8 cellular contexts compared by ENCODE assay signal in genomic region chr19:45528149-45528743, GRCh38. TPM values are rescaled to one million over a fixed set of nuclear protein-coding genes. Genes with fewer than 3 reads are reported as not detected.
DNase-seq lines count a peak whose midpoint lies in the region; ATAC-seq and TF ChIP-seq lines count a peak whose summit lies in the region.

No MANE protein-coding gene starts in this region.

- peaks cover 8 to 22% of the 10 kb centered on the region in 2 donors for H3K4me1 ChIP-seq in duodenal mucosa (ENCODE audit: control insufficient read depth in 1 of 2, insufficient read depth in 2 of 2, low read length in 2 of 2)
- peaks cover 0 to 9% of the 10 kb centered on the region in 2 donors for H3K4me1 ChIP-seq in naive thymus-derived CD4-positive, alpha-beta T cell (ENCODE audit: control insufficient read depth in 2 of 2, insufficient read depth in 2 of 2, low read length in 2 of 2)

- POLR2A ChIA-PET in naive thymus-derived CD4-positive, alpha-beta T cell (lab: Charles Lee): interaction anchor here (1.0 to 1.8 kb wide), 3 partner anchors 9 to 22 kb away, joined by 3 to 4 read pairs (median 4); no protein-coding TSS in a partner anchor

- intact Hi-C loops in Calu3 (cut with micrococcal nuclease; ENCODE audit: unreplicated experiment): no loop called here
- intact Hi-C loops in naive thymus-derived CD4-positive, alpha-beta T cell (cut with micrococcal nuclease): no loop called here
- intact Hi-C loops in activated CD4-positive, alpha-beta T cell treated with anti-CD3 and anti-CD28 coated beads, Interleukin-2, amount 10 ng/mL, durations not matched to agents 24 days and 14 days (cut with micrococcal nuclease): no loop called here

- peaks cover 10 to 23% of the 10 kb centered on the region in 2 donors for H3K36me3 ChIP-seq in duodenal mucosa (ENCODE audit: control insufficient read depth in 1 of 2, insufficient read depth in 2 of 2, low read length in 2 of 2)
- peaks cover 5 to 33% (median 17%) of the 10 kb centered on the region in 3 experiments for H3K36me3 ChIP-seq in naive thymus-derived CD4-positive, alpha-beta T cell (ENCODE audit: control insufficient read depth in 2 of 3, insufficient read depth in 3 of 3, low read length in 3 of 3)

- peak; percentile 72 for DNase-seq in Calu3
- DNase-seq in NCI-H146 treated with DMSO at 0.1 percent for 48 hours (lab: John Stamatoyannopoulos, UW; ENCODE audit: unreplicated experiment): peak; percentile 63
- no peak for DNase-seq in naive thymus-derived CD4-positive, alpha-beta T cell
- DNase-seq in NCI-H2081 (lab: John Stamatoyannopoulos, UW): no peak
- DNase-seq in activated CD4-positive, alpha-beta T cell treated with anti-CD3 and anti-CD28 coated beads, Interleukin-2, amount 10 ng/mL, durations not matched to agents 24 days and 14 days: no peak
- no peak for DNase-seq in activated CD8-positive, alpha-beta memory T cell treated with anti-CD3 and anti-CD28 coated beads, Interleukin-2, amount 50 U/mL, for 48 hours

- no peak for TF ChIP-seq CTCF in Calu3 (IDR thresholded peaks at IDR 0.05; ENCODE audit: unreplicated experiment)

- CTCF ChIA-PET in Calu3 (lab: Charles Lee): interaction anchor here (0.6 to 1.4 kb wide), 4 partner anchors 49 to 114 kb away, joined by 3 to 19 read pairs (median 4); no protein-coding TSS in a partner anchor
- CTCF ChIA-PET in naive thymus-derived CD4-positive, alpha-beta T cell (lab: Charles Lee): interaction anchor here (0.6 to 2.3 kb wide), 2 partner anchors 9 to 114 kb away, joined by 4 to 9 read pairs; no protein-coding TSS in a partner anchor

- H3K4me1 Mint-ChIP-seq in Calu3 (ENCODE audit: low read depth, unreplicated experiment): peaks cover 21% of the 10 kb centered on the region
- H3K4me1 Mint-ChIP-seq in naive thymus-derived CD4-positive, alpha-beta T cell: peaks cover 17 to 29% (median 18%) of the 10 kb centered on the region in 7 donors
- peaks cover 18% of the 10 kb centered on the region for H3K4me1 Mint-ChIP-seq in activated CD4-positive, alpha-beta T cell treated with anti-CD3 and anti-CD28 coated beads, Interleukin-2, amount 10 ng/mL, durations not matched to agents 24 days and 14 days

- no peaks in the 10 kb centered on the region for H3K27me3 Mint-ChIP-seq in Calu3 (ENCODE audit: unreplicated experiment)
- peaks cover 0 to 4% (median 0%) of the 10 kb centered on the region in 5 donors for H3K27me3 Mint-ChIP-seq in naive thymus-derived CD4-positive, alpha-beta T cell
- H3K27me3 Mint-ChIP-seq in activated CD4-positive, alpha-beta T cell treated with anti-CD3 and anti-CD28 coated beads, Interleukin-2, amount 10 ng/mL, durations not matched to agents 24 days and 14 days: no peaks in the 10 kb centered on the region

- BruUV-seq in Calu3 (replicated peaks; lab: Mats Ljungman, UMichigan): no TSS peak

- peak overlapping the region in 1 of 2 donors; percentile 18 for H3K9ac ChIP-seq in duodenal mucosa (ENCODE audit: low read depth in 1 of 2, low read length in 2 of 2)

- H3K4me3 ChIP-seq in duodenal mucosa (ENCODE audit: low read depth in 1 of 2, low read length in 2 of 2): peak overlapping the region; percentile 53 to 66
- no peak overlapping the region for H3K4me3 ChIP-seq in naive thymus-derived CD4-positive, alpha-beta T cell (ENCODE audit: low read length)

- ATAC-seq in naive thymus-derived CD4-positive, alpha-beta T cell: no peak
- no peak for ATAC-seq in HG02938 (IDR thresholded peaks at IDR 0.05; ENCODE audit: unreplicated experiment)

- H3K27ac ChIP-seq in duodenal mucosa (ENCODE audit: low read depth, low read length): no peak overlapping the region
- no peak overlapping the region for H3K27ac ChIP-seq in naive thymus-derived CD4-positive, alpha-beta T cell (ENCODE audit: low read depth, low read length)

- peaks cover 0 to 3% of the 10 kb centered on the region in 2 donors for H3K27me3 ChIP-seq in duodenal mucosa (ENCODE audit: control insufficient read depth in 1 of 2, insufficient read depth in 2 of 2, low read length in 2 of 2)
- no peaks in the 10 kb centered on the region for H3K27me3 ChIP-seq in naive thymus-derived CD4-positive, alpha-beta T cell (ENCODE audit: control insufficient read depth in 2 of 2, insufficient read depth in 2 of 2, low read length in 2 of 2)

- peak overlapping the region; percentile 70 for H3K27ac Mint-ChIP-seq in Calu3 (ENCODE audit: unreplicated experiment)
- H3K27ac Mint-ChIP-seq in naive thymus-derived CD4-positive, alpha-beta T cell: peak overlapping the region in 6 of 9 donors; percentile 45 to 82 (median 58)
- no peak overlapping the region for H3K27ac Mint-ChIP-seq in activated CD4-positive, alpha-beta T cell treated with anti-CD3 and anti-CD28 coated beads, Interleukin-2, amount 10 ng/mL, durations not matched to agents 24 days and 14 days

- H3K9me3 Mint-ChIP-seq in Calu3 (ENCODE audit: low read depth, unreplicated experiment): peaks cover 3% of the 10 kb centered on the region
- H3K9me3 Mint-ChIP-seq in naive thymus-derived CD4-positive, alpha-beta T cell: peaks cover 0 to 5% (median 0%) of the 10 kb centered on the region in 11 donors
- H3K9me3 Mint-ChIP-seq in activated CD4-positive, alpha-beta T cell treated with anti-CD3 and anti-CD28 coated beads, Interleukin-2, amount 10 ng/mL, durations not matched to agents 24 days and 14 days: no peaks in the 10 kb centered on the region

- no peaks in the 10 kb centered on the region for H3K9me3 ChIP-seq in duodenal mucosa (ENCODE audit: control insufficient read depth in 1 of 2, low read length in 2 of 2)
- no peaks in the 10 kb centered on the region for H3K9me3 ChIP-seq in naive thymus-derived CD4-positive, alpha-beta T cell (ENCODE audit: control insufficient read depth in 2 of 3, low read length in 3 of 3)

- H3K4me3 Mint-ChIP-seq in Calu3 (ENCODE audit: low read depth, unreplicated experiment): peak overlapping the region; percentile 50
- H3K4me3 Mint-ChIP-seq in naive thymus-derived CD4-positive, alpha-beta T cell: peak overlapping the region in 9 of 10 donors; percentile 35 to 76 (median 54)
- no peak overlapping the region for H3K4me3 Mint-ChIP-seq in activated CD4-positive, alpha-beta T cell treated with anti-CD3 and anti-CD28 coated beads, Interleukin-2, amount 10 ng/mL, durations not matched to agents 24 days and 14 days

- peaks cover 81% of the 10 kb centered on the region for H3K36me3 Mint-ChIP-seq in Calu3 (ENCODE audit: insufficient read depth, unreplicated experiment)
- peaks cover 0 to 23% (median 7%) of the 10 kb centered on the region in 5 donors for H3K36me3 Mint-ChIP-seq in naive thymus-derived CD4-positive, alpha-beta T cell
- H3K36me3 Mint-ChIP-seq in activated CD4-positive, alpha-beta T cell treated with anti-CD3 and anti-CD28 coated beads, Interleukin-2, amount 10 ng/mL, durations not matched to agents 24 days and 14 days (ENCODE audit: low read depth): peaks cover 51% of the 10 kb centered on the region

RNA-seq across cellular contexts. Expression of gene VASP, which starts 21.0 kb away (rescaled TPM):
- total RNA-seq in Calu3 (2022): 194 and 219 TPM in 2 replicates
- 100 to 1,000 TPM in 2 of 5 experiments, 10 to 100 TPM in 3; 71.3 to 206 (median 82.6) TPM for total RNA-seq in naive thymus-derived CD4-positive, alpha-beta T cell
- polyA plus RNA-seq in naive thymus-derived CD4-positive, alpha-beta T cell: 10 to 100 TPM; 27.0 to 39.7 TPM
- total RNA-seq in activated CD4-positive, alpha-beta T cell treated with anti-CD3 and anti-CD28 coated beads, Interleukin-2, amount 10 ng/mL, durations not matched to agents 24 days and 14 days: 215 and 219 TPM in 2 replicates

RNA-seq across cellular contexts. Expression of gene PPM1N, which starts 30.0 kb away (rescaled TPM):
- 5.0 and 6.8 TPM in 2 replicates for total RNA-seq in Calu3 (2022)
- total RNA-seq in naive thymus-derived CD4-positive, alpha-beta T cell: 1 to 10 TPM; 1.3 to 8.5 (median 7.8) TPM
- polyA plus RNA-seq in naive thymus-derived CD4-positive, alpha-beta T cell: 1 to 10 TPM; 2.8 to 4.0 TPM
- 1.3 and 1.9 TPM in 2 replicates for total RNA-seq in activated CD4-positive, alpha-beta T cell treated with anti-CD3 and anti-CD28 coated beads, Interleukin-2, amount 10 ng/mL, durations not matched to agents 24 days and 14 days

RNA-seq across cellular contexts. Expression of gene RTN2, which starts 31.4 kb away (rescaled TPM):
- total RNA-seq in Calu3 (2022): 5.7 and 7.2 TPM in 2 replicates
- 1 to 10 TPM in 4 of 5 experiments, under 1 TPM in 1; 0.86 to 3.1 (median 2.4) TPM for total RNA-seq in naive thymus-derived CD4-positive, alpha-beta T cell
- polyA plus RNA-seq in naive thymus-derived CD4-positive, alpha-beta T cell: under 1 TPM; 0.30 to 0.37 TPM
- 2.6 and 2.8 TPM in 2 replicates for total RNA-seq in activated CD4-positive, alpha-beta T cell treated with anti-CD3 and anti-CD28 coated beads, Interleukin-2, amount 10 ng/mL, durations not matched to agents 24 days and 14 days

RNA-seq across cellular contexts. Expression of gene OPA3, which starts 56.4 kb away (rescaled TPM):
- 14.2 and 17.1 TPM in 2 replicates for total RNA-seq in Calu3 (2022)
- total RNA-seq in naive thymus-derived CD4-positive, alpha-beta T cell: 10 to 100 TPM in 1 of 5 experiments, 1 to 10 TPM in 4; 7.8 to 14.3 (median 9.0) TPM
- polyA plus RNA-seq in naive thymus-derived CD4-positive, alpha-beta T cell: 10 to 100 TPM in 1 of 2 donors, 1 to 10 TPM in 1; 9.2 to 26.1 TPM
- total RNA-seq in activated CD4-positive, alpha-beta T cell treated with anti-CD3 and anti-CD28 coated beads, Interleukin-2, amount 10 ng/mL, durations not matched to agents 24 days and 14 days: 14.0 and 15.3 TPM in 2 replicates

Comparison
In these comparisons a context has a peak if more than half of its experiments do, and no peak if none do; other contexts are left out.
1. DNase-seq: peak in Calu3 (single experiment) and NCI-H146 treated with DMSO at 0.1 percent for 48 hours (single experiment); none in naive thymus-derived CD4-positive, alpha-beta T cell (0 of 9), NCI-H2081 (0 of 2), activated CD4-positive, alpha-beta T cell treated with anti-CD3 and anti-CD28 coated beads, Interleukin-2, amount 10 ng/mL, durations not matched to agents 24 days and 14 days (single experiment) and activated CD8-positive, alpha-beta memory T cell treated with anti-CD3 and anti-CD28 coated beads, Interleukin-2, amount 50 U/mL, for 48 hours (single experiment).